Comparison of ENCODE assay signal across 20 cellular contexts in genomic region chr18:46274266-46274665, GRCh38.
DNase-seq lines count a peak whose midpoint lies in the region; ATAC-seq and TF ChIP-seq lines count a peak whose summit lies in the region.
"Had no signal": no experiment of that assay in that cellular context is flagged by ENCODE, and none has a peak within 500 bp of the region (broad histone marks: within the 10 kb centered on the region; RNA-seq: fewer than 3 reads in every experiment).

No MANE protein-coding gene starts in this region.

- TF ChIP-seq CTCF in RWPE2 (IDR thresholded peaks at IDR 0.05; ENCODE audit: poor library complexity, severe bottlenecking) (no peak), progenitor cell of endocrine pancreas (IDR thresholded peaks at IDR 0.05; ENCODE audit: unreplicated experiment) (no peak), GM10266 (IDR thresholded peaks at IDR 0.05; ENCODE audit: control insufficient read depth, insufficient read depth, low read depth, missing control alignments) (no peak)

- H3K27ac ChIP-seq in RWPE2 (ENCODE audit: poor library complexity, severe bottlenecking): no peak overlapping the region
- H3K27ac ChIP-seq: BLaER1 had no signal

- H3K27ac Mint-ChIP-seq in immature natural killer cell (peak overlapping the region in 4 of 6 donors; percentile 3 to 10 (median 7)), progenitor cell of endocrine pancreas (peak overlapping the region; percentile 86)
- no peak overlapping the region for H3K27ac Mint-ChIP-seq in activated CD8-positive, alpha-beta T cell treated with anti-CD3 and anti-CD28 coated beads, Interleukin-2, amount 10 ng/mL, durations not matched to agents 7 days and 5 days
- H3K27ac Mint-ChIP-seq: HFFc6 had no signal

- H3K4me1 Mint-ChIP-seq in immature natural killer cell (peaks cover 24 to 34% of the 10 kb centered on the region in 2 donors), progenitor cell of endocrine pancreas (ENCODE audit: low read depth) (peaks cover 3% of the 10 kb centered on the region)
- peaks cover 34% of the 10 kb centered on the region for H3K4me1 Mint-ChIP-seq in activated CD8-positive, alpha-beta T cell treated with anti-CD3 and anti-CD28 coated beads, Interleukin-2, amount 10 ng/mL, durations not matched to agents 7 days and 5 days (ENCODE audit: low read depth)

- H3K9me3 Mint-ChIP-seq in immature natural killer cell (no peaks in the 10 kb centered on the region), progenitor cell of endocrine pancreas (ENCODE audit: low read depth) (no peaks in the 10 kb centered on the region)
- H3K9me3 Mint-ChIP-seq in activated CD8-positive, alpha-beta T cell treated with anti-CD3 and anti-CD28 coated beads, Interleukin-2, amount 10 ng/mL, durations not matched to agents 7 days and 5 days (ENCODE audit: insufficient read depth): no peaks in the 10 kb centered on the region
- H3K9me3 Mint-ChIP-seq: HFFc6 had no signal

- H3K36me3 ChIP-seq in RWPE2 (ENCODE audit: low read depth): peaks cover 5% of the 10 kb centered on the region; the same call in 1 of the 2 replicates

- 0 out of 3 replicates have a peak, but pooled peaks have one; percentile 13 for ATAC-seq in RWPE2 (ENCODE audit: low read depth)
- ATAC-seq in activated CD8-positive, alpha-beta T cell treated with anti-CD3 and anti-CD28 coated beads, Interleukin-2, amount 10 ng/mL, durations not matched to agents 7 days and 5 days: no peak
- ATAC-seq: GM12878 had no signal

- H3K27me3 ChIP-seq in RWPE2 (ENCODE audit: insufficient read depth, poor library complexity, severe bottlenecking): no peaks in the 10 kb centered on the region
- H3K27me3 ChIP-seq: BLaER1 had no signal

- no peaks in the 10 kb centered on the region for H3K9me3 ChIP-seq in RWPE2 (ENCODE audit: severe bottlenecking)
- H3K9me3 ChIP-seq: BLaER1 had no signal

- intact Hi-C loops in head of caudate nucleus (cut with DNase I): no loop called here

- no peak overlapping the region for H3K4me3 Mint-ChIP-seq in immature natural killer cell
- no peak overlapping the region for H3K4me3 Mint-ChIP-seq in progenitor cell of endocrine pancreas (ENCODE audit: low read depth)
- H3K4me3 Mint-ChIP-seq in activated CD8-positive, alpha-beta T cell treated with anti-CD3 and anti-CD28 coated beads, Interleukin-2, amount 10 ng/mL, durations not matched to agents 7 days and 5 days: no peak overlapping the region
- H3K4me3 Mint-ChIP-seq: HFFc6 had no signal

- H3K36me3 Mint-ChIP-seq in immature natural killer cell (no peaks in the 10 kb centered on the region), progenitor cell of endocrine pancreas (ENCODE audit: insufficient read depth) (no peaks in the 10 kb centered on the region)
- H3K36me3 Mint-ChIP-seq in activated CD8-positive, alpha-beta T cell treated with anti-CD3 and anti-CD28 coated beads, Interleukin-2, amount 10 ng/mL, durations not matched to agents 7 days and 5 days (ENCODE audit: low read depth): peaks cover 18% of the 10 kb centered on the region

- no peak overlapping the region for H3K4me3 ChIP-seq in RWPE2 (ENCODE audit: severe bottlenecking)
- H3K4me3 ChIP-seq: BLaER1, GM12878 had no signal

- no peaks in the 10 kb centered on the region for H3K4me1 ChIP-seq in RWPE2 (ENCODE audit: insufficient read depth, poor library complexity, severe bottlenecking)

- DNase-seq in SIG-M5 treated with dmso at 0.1 percent for 504 hours (lab: John Stamatoyannopoulos, UW; ENCODE audit: unreplicated experiment): peak; percentile 23
- no peak for DNase-seq in SIG-M5 (lab: John Stamatoyannopoulos, UW)
- no peak for DNase-seq in RWPE2 (ENCODE audit: low spot score)
- DNase-seq in immature natural killer cell: no peak
- DNase-seq in progenitor cell of endocrine pancreas (ENCODE audit: low spot score, unreplicated experiment): no peak
- no peak for DNase-seq in head of caudate nucleus
- no peak for DNase-seq in activated CD8-positive, alpha-beta T cell treated with anti-CD3 and anti-CD28 coated beads, Interleukin-2, amount 10 ng/mL, durations not matched to agents 7 days and 5 days
- no peak for DNase-seq in GM10266 (ENCODE audit: extremely low spot score)
- DNase-seq: 8988T, DND-41, HFFc6, KG1, NCI-H1436, NCI-H2029, NCI-H2171, NCI-H446, OCI-M1, RPMI8226 had no signal

- POLR2A ChIA-PET in activated CD8-positive, alpha-beta T cell treated with anti-CD3 and anti-CD28 coated beads, Interleukin-2, amount 10 ng/mL, durations not matched to agents 7 days and 5 days (lab: Charles Lee): interaction anchor here (1.0 kb wide), 1 partner anchor 101 kb away, joined by 3 read pairs; a partner anchor contains a TSS

- CTCF ChIA-PET in activated CD8-positive, alpha-beta T cell treated with anti-CD3 and anti-CD28 coated beads, Interleukin-2, amount 10 ng/mL, durations not matched to agents 7 days and 5 days (lab: Charles Lee): interaction anchor here (1.0 to 2.5 kb wide), 3 partner anchors 10 to 384 kb away, joined by 3 to 12 read pairs (median 6); no protein-coding TSS in a partner anchor

- H3K27me3 Mint-ChIP-seq in immature natural killer cell (ENCODE audit: low read depth in 3 of 3) (peaks cover 0 to 4% (median 3%) of the 10 kb centered on the region in 3 donors), progenitor cell of endocrine pancreas (no peaks in the 10 kb centered on the region)
- H3K27me3 Mint-ChIP-seq in activated CD8-positive, alpha-beta T cell treated with anti-CD3 and anti-CD28 coated beads, Interleukin-2, amount 10 ng/mL, durations not matched to agents 7 days and 5 days (ENCODE audit: low read depth): no peaks in the 10 kb centered on the region
